Comparison of ENCODE assay signal across 31 cellular contexts in genomic region chr9:107940622-107941021, GRCh38.
"Had no signal": no experiment of that assay in that cellular context is flagged by ENCODE, and none has a peak within 500 bp of the region (broad histone marks: within the 10 kb centered on the region; RNA-seq: fewer than 3 reads in every experiment).

No MANE protein-coding gene starts in this region.

- ATAC-seq: activated CD4-positive, alpha-beta T cell treated with anti-CD3 and anti-CD28 coated beads for 36 hours; activated CD8-positive, alpha-beta memory T cell treated with anti-CD3 and anti-CD28 coated beads, Interleukin-2, amount 10 ng/mL, durations not matched to agents 7 days and 5 days; activated CD8-positive, alpha-beta T cell treated with anti-CD3 and anti-CD28 coated beads, Interleukin-2, amount 10 ng/mL, durations not matched to agents 7 days and 5 days; activated naive CD8-positive, alpha-beta T cell treated with anti-CD3 and anti-CD28 coated beads, Interleukin-2, amount 50 U/mL, for 24 hours; gastroesophageal sphincter; heart right ventricle had no signal

- H3K36me3 Mint-ChIP-seq: activated CD4-positive, alpha-beta memory T cell treated with anti-CD3 and anti-CD28 coated beads for 36 hours; activated CD8-positive, alpha-beta memory T cell treated with anti-CD3 and anti-CD28 coated beads, Interleukin-2, amount 10 ng/mL, durations not matched to agents 7 days and 5 days; activated naive CD4-positive, alpha-beta T cell treated with anti-CD3 and anti-CD28 coated beads, Interleukin-2, amount 50 U/mL, for 24 hours; activated naive CD8-positive, alpha-beta T cell treated with anti-CD3 and anti-CD28 coated beads for 36 hours; brain had no signal

- H3K27ac ChIP-seq: adrenal gland, ascending aorta, breast epithelium, cardiac muscle cell, colonic mucosa, epithelial cell of prostate, gastroesophageal sphincter, heart right ventricle had no signal

- H3K4me3 Mint-ChIP-seq: activated CD4-positive, alpha-beta memory T cell treated with anti-CD3 and anti-CD28 coated beads for 36 hours; activated CD4-positive, alpha-beta T cell treated with anti-CD3 and anti-CD28 coated beads for 36 hours; activated CD4-positive, alpha-beta T cell treated with anti-CD3 and anti-CD28 coated beads, Interleukin-2, amount 10 ng/mL, durations not matched to agents 24 days and 14 days; activated CD8-positive, alpha-beta memory T cell treated with anti-CD3 and anti-CD28 coated beads, Interleukin-2, amount 10 ng/mL, durations not matched to agents 7 days and 5 days; activated CD8-positive, alpha-beta T cell treated with anti-CD3 and anti-CD28 coated beads, Interleukin-2, amount 10 ng/mL, durations not matched to agents 7 days and 5 days; activated naive CD4-positive, alpha-beta T cell treated with anti-CD3 and anti-CD28 coated beads for 36 hours; activated naive CD4-positive, alpha-beta T cell treated with anti-CD3 and anti-CD28 coated beads, Interleukin-2, amount 50 U/mL, for 24 hours; activated naive CD8-positive, alpha-beta T cell treated with anti-CD3 and anti-CD28 coated beads for 36 hours; activated naive CD8-positive, alpha-beta T cell treated with anti-CD3 and anti-CD28 coated beads, Interleukin-2, amount 50 U/mL, for 24 hours; activated T-helper 1 cell treated with anti-CD3 and anti-CD28 coated beads, Interleukin-12 subunit alpha, Interleukin-12 subunit beta, Interleukin-2, Interleukin-4 antibody, amounts not matched to agents 30 ng/mL and 10 ng/mL and 1 ng/mL, durations not matched to agents 14 hours and 24 hours and 36 hours; brain had no signal

- H3K9me3 ChIP-seq: adrenal gland, ascending aorta, breast epithelium, colonic mucosa, gastroesophageal sphincter, heart right ventricle had no signal

- H3K27me3 Mint-ChIP-seq: activated CD4-positive, alpha-beta memory T cell treated with anti-CD3 and anti-CD28 coated beads for 36 hours; activated CD4-positive, alpha-beta T cell treated with anti-CD3 and anti-CD28 coated beads, Interleukin-2, amount 10 ng/mL, durations not matched to agents 24 days and 14 days; activated CD8-positive, alpha-beta memory T cell treated with anti-CD3 and anti-CD28 coated beads, Interleukin-2, amount 10 ng/mL, durations not matched to agents 7 days and 5 days; activated naive CD4-positive, alpha-beta T cell treated with anti-CD3 and anti-CD28 coated beads, Interleukin-2, amount 50 U/mL, for 24 hours had no signal

- H3K36me3 ChIP-seq: adrenal gland, ascending aorta, breast epithelium, cardiac muscle cell, colonic mucosa, gastroesophageal sphincter, heart right ventricle had no signal

- H3K4me1 ChIP-seq: adrenal gland, ascending aorta, breast epithelium, colonic mucosa, gastroesophageal sphincter, heart right ventricle had no signal

- H3K9me3 Mint-ChIP-seq: activated CD4-positive, alpha-beta T cell treated with anti-CD3 and anti-CD28 coated beads, Interleukin-2, amount 10 ng/mL, durations not matched to agents 24 days and 14 days; activated naive CD4-positive, alpha-beta T cell treated with anti-CD3 and anti-CD28 coated beads for 36 hours; activated naive CD4-positive, alpha-beta T cell treated with anti-CD3 and anti-CD28 coated beads, Interleukin-2, amount 50 U/mL, for 24 hours; activated naive CD8-positive, alpha-beta T cell treated with anti-CD3 and anti-CD28 coated beads for 36 hours; activated T-helper 1 cell treated with anti-CD3 and anti-CD28 coated beads, Interleukin-12 subunit alpha, Interleukin-12 subunit beta, Interleukin-2, Interleukin-4 antibody, amounts not matched to agents 30 ng/mL and 10 ng/mL and 1 ng/mL, durations not matched to agents 14 hours and 24 hours and 36 hours had no signal

- DNase-seq: activated CD4-positive, alpha-beta memory T cell treated with anti-CD3 and anti-CD28 coated beads for 36 hours; activated CD4-positive, alpha-beta T cell treated with anti-CD3 and anti-CD28 coated beads for 36 hours; activated CD4-positive, alpha-beta T cell treated with anti-CD3 and anti-CD28 coated beads, Interleukin-2, amount 10 ng/mL, durations not matched to agents 24 days and 14 days; activated CD4-positive, CD25-positive, alpha-beta regulatory T cell; activated CD4-positive, CD25-positive, alpha-beta regulatory T cell treated with anti-CD3 and anti-CD28 coated beads, Interleukin-2, amount 50 U/mL, for 72 hours; activated CD8-positive, alpha-beta memory T cell treated with anti-CD3 and anti-CD28 coated beads, Interleukin-2, amount 10 ng/mL, durations not matched to agents 7 days and 5 days; activated CD8-positive, alpha-beta memory T cell treated with anti-CD3 and anti-CD28 coated beads, Interleukin-2, amount 50 U/mL, for 4 hours; activated CD8-positive, alpha-beta T cell treated with anti-CD3 and anti-CD28 coated beads, Interleukin-2, amount 10 ng/mL, durations not matched to agents 7 days and 5 days; activated effector memory CD4-positive, alpha-beta T cell treated with anti-CD3 and anti-CD28 coated beads, Interleukin-2, amount 50 U/mL, for 16 hours; activated naive CD4-positive, alpha-beta T cell treated with anti-CD3 and anti-CD28 coated beads for 36 hours; activated naive CD8-positive, alpha-beta T cell treated with anti-CD3 and anti-CD28 coated beads for 36 hours; activated naive CD8-positive, alpha-beta T cell treated with anti-CD3 and anti-CD28 coated beads, Interleukin-2, amount 50 U/mL, for 24 hours; activated T-cell treated with anti-CD3 and anti-CD28 coated beads, Interleukin-2, amount 50 U/mL, for 1 hour; activated T-cell treated with anti-CD3 and anti-CD28 coated beads, Interleukin-2, amount 50 U/mL, for 48 hours; adrenal gland; central memory CD4-positive, alpha-beta T cell; cerebellar nuclear complex; colonic mucosa; effector CD8-positive, alpha-beta T cell; foreskin melanocyte; heart right ventricle; T-helper 2 cell had no signal

- H3K27ac Mint-ChIP-seq: activated CD4-positive, alpha-beta memory T cell treated with anti-CD3 and anti-CD28 coated beads for 36 hours; activated CD4-positive, alpha-beta T cell treated with anti-CD3 and anti-CD28 coated beads for 36 hours; activated CD4-positive, alpha-beta T cell treated with anti-CD3 and anti-CD28 coated beads, Interleukin-2, amount 10 ng/mL, durations not matched to agents 24 days and 14 days; activated CD8-positive, alpha-beta memory T cell treated with anti-CD3 and anti-CD28 coated beads, Interleukin-2, amount 10 ng/mL, durations not matched to agents 7 days and 5 days; activated CD8-positive, alpha-beta T cell treated with anti-CD3 and anti-CD28 coated beads, Interleukin-2, amount 10 ng/mL, durations not matched to agents 7 days and 5 days; activated naive CD4-positive, alpha-beta T cell treated with anti-CD3 and anti-CD28 coated beads for 36 hours; activated naive CD4-positive, alpha-beta T cell treated with anti-CD3 and anti-CD28 coated beads, Interleukin-2, amount 50 U/mL, for 24 hours; activated naive CD8-positive, alpha-beta T cell treated with anti-CD3 and anti-CD28 coated beads for 36 hours; activated naive CD8-positive, alpha-beta T cell treated with anti-CD3 and anti-CD28 coated beads, Interleukin-2, amount 50 U/mL, for 24 hours; activated T-helper 1 cell treated with anti-CD3 and anti-CD28 coated beads, Interleukin-12 subunit alpha, Interleukin-12 subunit beta, Interleukin-2, Interleukin-4 antibody, amounts not matched to agents 30 ng/mL and 10 ng/mL and 1 ng/mL, durations not matched to agents 14 hours and 24 hours and 36 hours; activated T-helper 2 cell treated with anti-CD3 and anti-CD28 coated beads, Interferon-gamma antibody, Interleukin-2, Interleukin-4, amounts not matched to agents 10 μg/mL and 5 μg/mL and 100 μg/mL, durations not matched to agents 14 hours and 24 hours and 36 hours; brain had no signal

- H3K4me1 Mint-ChIP-seq: activated CD4-positive, alpha-beta T cell treated with anti-CD3 and anti-CD28 coated beads for 36 hours; activated CD4-positive, alpha-beta T cell treated with anti-CD3 and anti-CD28 coated beads, Interleukin-2, amount 10 ng/mL, durations not matched to agents 24 days and 14 days; activated CD8-positive, alpha-beta memory T cell treated with anti-CD3 and anti-CD28 coated beads, Interleukin-2, amount 10 ng/mL, durations not matched to agents 7 days and 5 days; activated naive CD4-positive, alpha-beta T cell treated with anti-CD3 and anti-CD28 coated beads, Interleukin-2, amount 50 U/mL, for 24 hours; activated naive CD8-positive, alpha-beta T cell treated with anti-CD3 and anti-CD28 coated beads for 36 hours; activated naive CD8-positive, alpha-beta T cell treated with anti-CD3 and anti-CD28 coated beads, Interleukin-2, amount 50 U/mL, for 24 hours had no signal

- H3K27me3 ChIP-seq: ascending aorta, breast epithelium, cardiac muscle cell, colonic mucosa, gastroesophageal sphincter, heart right ventricle had no signal

- H3K4me3 ChIP-seq: adrenal gland, ascending aorta, breast epithelium, cardiac muscle cell, colonic mucosa, gastroesophageal sphincter, heart right ventricle had no signal
